Comparison of ENCODE assay signal across 8 cellular contexts in the genomic region with DNA sequence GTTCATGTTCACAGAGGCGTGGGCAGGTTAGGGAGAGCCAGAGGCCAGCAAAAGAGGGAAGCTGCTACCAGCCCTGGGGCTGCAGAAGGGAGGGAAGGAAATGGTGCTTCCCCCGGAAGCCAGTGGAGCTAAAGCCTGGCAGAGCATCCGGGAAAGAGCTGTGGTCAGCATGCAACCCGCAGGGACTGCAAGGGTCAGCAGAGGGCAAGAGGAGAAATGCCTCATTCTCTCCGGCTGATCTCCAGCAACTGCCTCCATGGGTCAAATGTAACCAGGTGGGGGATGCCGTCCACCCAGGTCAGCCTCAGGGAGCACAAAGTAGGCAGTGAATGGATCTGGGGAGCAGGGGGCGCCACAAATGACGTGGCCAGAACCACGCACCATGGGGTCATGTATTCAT. TPM values are rescaled to one million over a fixed set of nuclear protein-coding genes. Genes with fewer than 3 reads are reported as not detected.
DNase-seq lines count a peak whose midpoint lies in the region; ATAC-seq and TF ChIP-seq lines count a peak whose summit lies in the region.

No MANE protein-coding gene starts in this region.

- H2AFZ ChIP-seq in Karpas-422 (ENCODE audit: low read length), result no peak overlapping the region

- DNase-seq in CD1c-positive myeloid dendritic cell (ENCODE audit: extremely low spot score) (peak; percentile 61), Kasumi-1 (lab: John Stamatoyannopoulos, UW) (peak; percentile 36 to 58), amniotic epithelial cell (ENCODE audit: low read depth) (peak; percentile 31), midbrain (lab: John Stamatoyannopoulos, UW) (peak; percentile 54), Karpas-422 (no peak), activated gamma-delta T cell (lab: John Stamatoyannopoulos, UW) (no peak)

- no peaks in the 10 kb centered on the region for H3K36me3 ChIP-seq in Karpas-422 (ENCODE audit: insufficient read depth, low read length)

- H3K9me2 ChIP-seq in Karpas-422 (replicated peaks; ENCODE audit: insufficient read depth, low read length), result no peaks in the 10 kb centered on the region

- H3K27me3 ChIP-seq in Karpas-422 (ENCODE audit: low read length), result no peaks in the 10 kb centered on the region

- no peak for ATAC-seq in HG02571 (IDR thresholded peaks at IDR 0.05; ENCODE audit: unreplicated experiment)
- ATAC-seq in GM18505 (IDR thresholded peaks at IDR 0.05; ENCODE audit: unreplicated experiment), result no peak

- TF ChIP-seq POLR2A in GM18505 (IDR thresholded peaks at IDR 0.05; ENCODE audit: borderline replicate concordance, extremely low read depth, insufficient read depth, insufficient read length), result no peak

- no peaks in the 10 kb centered on the region for H3K9me3 ChIP-seq in Karpas-422 (ENCODE audit: low read length)

- no peak overlapping the region for H3K4me3 ChIP-seq in Karpas-422 (ENCODE audit: low read length)

- H3K4me2 ChIP-seq in Karpas-422 (ENCODE audit: low read depth, low read length, poor library complexity, severe bottlenecking), result no peak overlapping the region

- H3K9ac ChIP-seq in Karpas-422 (ENCODE audit: low read length), result no peak overlapping the region

- H3K4me1 ChIP-seq in Karpas-422 (ENCODE audit: low read length), result no peaks in the 10 kb centered on the region

- no peaks in the 10 kb centered on the region for H3K79me2 ChIP-seq in Karpas-422 (ENCODE audit: low read length)

- H3K27ac ChIP-seq in Karpas-422 (ENCODE audit: low read length), result no peak overlapping the region

- no peaks in the 10 kb centered on the region for H4K20me1 ChIP-seq in Karpas-422 (ENCODE audit: insufficient read depth, low read depth, low read length)

RNA-seq across cellular contexts. Expression of a gene that starts 36.9 kb away (rescaled TPM):
- not detected in 2 replicates for total RNA-seq in Karpas-422 (2014; rRNA removed; shearing (Covaris generic); ENCODE audit: low replicate concordance)

Comparison
In these comparisons a context has a peak if more than half of its experiments do, and no peak if none do; other contexts are left out.
1. DNase-seq: peak in CD1c-positive myeloid dendritic cell (single experiment), Kasumi-1 (2 of 2), amniotic epithelial cell (single experiment) and midbrain (single experiment); none in Karpas-422 (single experiment) and activated gamma-delta T cell (single experiment).